ENCODE assay signal across 1 cellular context in the genomic region with DNA sequence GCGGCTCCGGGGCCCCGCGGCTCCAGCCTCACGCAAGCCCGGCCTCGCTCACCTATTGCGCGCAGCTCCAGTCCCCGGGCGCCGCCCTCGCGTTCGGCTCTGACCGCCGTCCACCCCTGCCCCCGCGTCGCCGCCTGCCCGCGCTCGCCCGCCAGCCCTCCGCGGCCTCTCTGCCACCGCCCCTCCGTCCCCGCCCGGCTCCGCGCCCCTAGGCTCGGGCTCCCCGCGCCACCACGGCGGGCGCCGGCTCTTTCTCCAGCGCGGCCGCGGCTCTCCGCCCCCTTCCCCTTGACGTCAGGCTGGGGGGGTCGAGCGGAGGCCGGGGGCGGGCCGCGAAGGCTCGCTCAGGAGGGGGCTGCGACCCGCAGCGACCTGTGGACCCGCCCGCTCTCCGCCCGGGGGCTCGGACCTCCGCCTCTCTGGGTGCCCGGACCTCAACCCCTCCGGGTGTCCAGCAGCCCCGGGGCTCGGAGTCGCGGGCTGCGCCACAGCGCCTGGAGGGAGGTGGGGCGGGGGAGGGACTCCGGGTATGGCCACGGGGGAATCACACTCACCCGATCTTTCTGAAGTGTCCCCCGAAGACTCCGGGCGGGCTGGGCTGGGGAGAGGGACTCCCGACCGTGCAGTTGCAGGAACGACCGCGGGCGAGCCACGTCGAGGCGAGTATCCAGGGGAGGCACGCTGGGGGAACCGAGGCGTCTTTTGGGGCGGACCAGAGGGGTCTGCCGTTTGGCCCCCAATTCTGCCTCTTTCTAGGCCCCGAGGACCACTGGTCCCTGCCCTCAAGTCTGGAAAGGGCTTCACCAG.
A peak's percentile ranks its signal among the peaks of the same experiment; 100 is the strongest.
TF ChIP-seq lines count a peak whose summit lies in the region.

A gene with protein sequence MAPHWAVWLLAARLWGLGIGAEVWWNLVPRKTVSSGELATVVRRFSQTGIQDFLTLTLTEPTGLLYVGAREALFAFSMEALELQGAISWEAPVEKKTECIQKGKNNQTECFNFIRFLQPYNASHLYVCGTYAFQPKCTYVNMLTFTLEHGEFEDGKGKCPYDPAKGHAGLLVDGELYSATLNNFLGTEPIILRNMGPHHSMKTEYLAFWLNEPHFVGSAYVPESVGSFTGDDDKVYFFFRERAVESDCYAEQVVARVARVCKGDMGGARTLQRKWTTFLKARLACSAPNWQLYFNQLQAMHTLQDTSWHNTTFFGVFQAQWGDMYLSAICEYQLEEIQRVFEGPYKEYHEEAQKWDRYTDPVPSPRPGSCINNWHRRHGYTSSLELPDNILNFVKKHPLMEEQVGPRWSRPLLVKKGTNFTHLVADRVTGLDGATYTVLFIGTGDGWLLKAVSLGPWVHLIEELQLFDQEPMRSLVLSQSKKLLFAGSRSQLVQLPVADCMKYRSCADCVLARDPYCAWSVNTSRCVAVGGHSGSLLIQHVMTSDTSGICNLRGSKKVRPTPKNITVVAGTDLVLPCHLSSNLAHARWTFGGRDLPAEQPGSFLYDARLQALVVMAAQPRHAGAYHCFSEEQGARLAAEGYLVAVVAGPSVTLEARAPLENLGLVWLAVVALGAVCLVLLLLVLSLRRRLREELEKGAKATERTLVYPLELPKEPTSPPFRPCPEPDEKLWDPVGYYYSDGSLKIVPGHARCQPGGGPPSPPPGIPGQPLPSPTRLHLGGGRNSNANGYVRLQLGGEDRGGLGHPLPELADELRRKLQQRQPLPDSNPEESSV (minus strand): TSS at position 257 of the 807 bp plus-strand sequence. CDS start 2,194 bp downstream, outside the sequence.

TF ChIP-seq in HepG2, 621 proteins besides CTCF, POLR2A, EP300 and RAD21 (continued from another document and continues in another):
- TF ChIP-seq, protein P1, sequence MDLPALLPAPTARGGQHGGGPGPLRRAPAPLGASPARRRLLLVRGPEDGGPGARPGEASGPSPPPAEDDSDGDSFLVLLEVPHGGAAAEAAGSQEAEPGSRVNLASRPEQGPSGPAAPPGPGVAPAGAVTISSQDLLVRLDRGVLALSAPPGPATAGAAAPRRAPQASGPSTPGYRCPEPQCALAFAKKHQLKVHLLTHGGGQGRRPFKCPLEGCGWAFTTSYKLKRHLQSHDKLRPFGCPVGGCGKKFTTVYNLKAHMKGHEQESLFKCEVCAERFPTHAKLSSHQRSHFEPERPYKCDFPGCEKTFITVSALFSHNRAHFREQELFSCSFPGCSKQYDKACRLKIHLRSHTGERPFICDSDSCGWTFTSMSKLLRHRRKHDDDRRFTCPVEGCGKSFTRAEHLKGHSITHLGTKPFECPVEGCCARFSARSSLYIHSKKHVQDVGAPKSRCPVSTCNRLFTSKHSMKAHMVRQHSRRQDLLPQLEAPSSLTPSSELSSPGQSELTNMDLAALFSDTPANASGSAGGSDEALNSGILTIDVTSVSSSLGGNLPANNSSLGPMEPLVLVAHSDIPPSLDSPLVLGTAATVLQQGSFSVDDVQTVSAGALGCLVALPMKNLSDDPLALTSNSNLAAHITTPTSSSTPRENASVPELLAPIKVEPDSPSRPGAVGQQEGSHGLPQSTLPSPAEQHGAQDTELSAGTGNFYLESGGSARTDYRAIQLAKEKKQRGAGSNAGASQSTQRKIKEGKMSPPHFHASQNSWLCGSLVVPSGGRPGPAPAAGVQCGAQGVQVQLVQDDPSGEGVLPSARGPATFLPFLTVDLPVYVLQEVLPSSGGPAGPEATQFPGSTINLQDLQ (CRISPR knock-in tag; IDR thresholded peaks at IDR 0.05): no peak
- TF ChIP-seq, protein P2, sequence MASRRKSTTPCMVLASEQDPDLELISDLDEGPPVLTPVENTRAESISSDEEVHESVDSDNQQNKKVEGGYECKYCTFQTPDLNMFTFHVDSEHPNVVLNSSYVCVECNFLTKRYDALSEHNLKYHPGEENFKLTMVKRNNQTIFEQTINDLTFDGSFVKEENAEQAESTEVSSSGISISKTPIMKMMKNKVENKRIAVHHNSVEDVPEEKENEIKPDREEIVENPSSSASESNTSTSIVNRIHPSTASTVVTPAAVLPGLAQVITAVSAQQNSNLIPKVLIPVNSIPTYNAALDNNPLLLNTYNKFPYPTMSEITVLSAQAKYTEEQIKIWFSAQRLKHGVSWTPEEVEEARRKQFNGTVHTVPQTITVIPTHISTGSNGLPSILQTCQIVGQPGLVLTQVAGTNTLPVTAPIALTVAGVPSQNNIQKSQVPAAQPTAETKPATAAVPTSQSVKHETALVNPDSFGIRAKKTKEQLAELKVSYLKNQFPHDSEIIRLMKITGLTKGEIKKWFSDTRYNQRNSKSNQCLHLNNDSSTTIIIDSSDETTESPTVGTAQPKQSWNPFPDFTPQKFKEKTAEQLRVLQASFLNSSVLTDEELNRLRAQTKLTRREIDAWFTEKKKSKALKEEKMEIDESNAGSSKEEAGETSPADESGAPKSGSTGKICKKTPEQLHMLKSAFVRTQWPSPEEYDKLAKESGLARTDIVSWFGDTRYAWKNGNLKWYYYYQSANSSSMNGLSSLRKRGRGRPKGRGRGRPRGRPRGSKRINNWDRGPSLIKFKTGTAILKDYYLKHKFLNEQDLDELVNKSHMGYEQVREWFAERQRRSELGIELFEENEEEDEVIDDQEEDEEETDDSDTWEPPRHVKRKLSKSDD (CRISPR knock-in tag; IDR thresholded peaks at IDR 0.05; ENCODE audit: low read depth): no peak
- TF ChIP-seq HMG20A (CRISPR knock-in tag; IDR thresholded peaks at IDR 0.05; ENCODE audit: borderline replicate concordance) (no peak), ZNF136 (CRISPR knock-in tag; IDR thresholded peaks at IDR 0.05; ENCODE audit: low read depth) (no peak), ZBTB34 (CRISPR knock-in tag; IDR thresholded peaks at IDR 0.05) (no peak), CEBPB (IDR thresholded peaks at IDR 0.05; ENCODE audit: borderline replicate concordance, low read depth, low read length) (no peak), ZBTB1 (CRISPR knock-in tag; IDR thresholded peaks at IDR 0.05; ENCODE audit: borderline replicate concordance) (no peak), ZBTB33 (CRISPR knock-in tag; IDR thresholded peaks at IDR 0.05) (no peak), PHF5A (CRISPR knock-in tag; IDR thresholded peaks at IDR 0.05; ENCODE audit: low read depth, unreplicated experiment) (no peak), KMT2A (CRISPR knock-in tag; IDR thresholded peaks at IDR 0.05) (no peak), ZNF260 (CRISPR knock-in tag; IDR thresholded peaks at IDR 0.05; ENCODE audit: borderline replicate concordance, low read depth) (no peak), ZNF746 (CRISPR knock-in tag; IDR thresholded peaks at IDR 0.05) (peak; percentile 76), ZNF839 (CRISPR knock-in tag; IDR thresholded peaks at IDR 0.05; ENCODE audit: borderline replicate concordance) (no peak), MIER2 (CRISPR knock-in tag; IDR thresholded peaks at IDR 0.05) (no peak), RARA (CRISPR knock-in tag; IDR thresholded peaks at IDR 0.05) (peak; percentile 23; the same call in 1 of the 2 replicates), ZNF33B (CRISPR knock-in tag; IDR thresholded peaks at IDR 0.05) (no peak), ZSCAN30 (CRISPR knock-in tag; IDR thresholded peaks at IDR 0.05) (no peak), THAP11 (CRISPR knock-in tag; IDR thresholded peaks at IDR 0.05) (0 out of 2 replicates have a peak, but pooled peaks have one; percentile 18), ZNF615 (CRISPR knock-in tag; IDR thresholded peaks at IDR 0.05; ENCODE audit: borderline replicate concordance) (no peak), MAZ (IDR thresholded peaks at IDR 0.05; ENCODE audit: borderline replicate concordance, low read depth, low read length) (peak; percentile 17), MAZ (CRISPR knock-in tag; IDR thresholded peaks at IDR 0.05; ENCODE audit: low read depth) (peak; percentile 85), ZNF558 (CRISPR knock-in tag; IDR thresholded peaks at IDR 0.05; ENCODE audit: borderline replicate concordance) (no peak), NR1H2 (CRISPR knock-in tag; IDR thresholded peaks at IDR 0.05; ENCODE audit: borderline replicate concordance, low read depth) (no peak), TFAP4 (IDR thresholded peaks at IDR 0.05; ENCODE audit: borderline replicate concordance, low read depth) (no peak), ZBTB14 (CRISPR knock-in tag; IDR thresholded peaks at IDR 0.05) (no peak), HOXA3 (CRISPR knock-in tag; IDR thresholded peaks at IDR 0.05) (peak; percentile 73)
- TF ChIP-seq, protein P3, sequence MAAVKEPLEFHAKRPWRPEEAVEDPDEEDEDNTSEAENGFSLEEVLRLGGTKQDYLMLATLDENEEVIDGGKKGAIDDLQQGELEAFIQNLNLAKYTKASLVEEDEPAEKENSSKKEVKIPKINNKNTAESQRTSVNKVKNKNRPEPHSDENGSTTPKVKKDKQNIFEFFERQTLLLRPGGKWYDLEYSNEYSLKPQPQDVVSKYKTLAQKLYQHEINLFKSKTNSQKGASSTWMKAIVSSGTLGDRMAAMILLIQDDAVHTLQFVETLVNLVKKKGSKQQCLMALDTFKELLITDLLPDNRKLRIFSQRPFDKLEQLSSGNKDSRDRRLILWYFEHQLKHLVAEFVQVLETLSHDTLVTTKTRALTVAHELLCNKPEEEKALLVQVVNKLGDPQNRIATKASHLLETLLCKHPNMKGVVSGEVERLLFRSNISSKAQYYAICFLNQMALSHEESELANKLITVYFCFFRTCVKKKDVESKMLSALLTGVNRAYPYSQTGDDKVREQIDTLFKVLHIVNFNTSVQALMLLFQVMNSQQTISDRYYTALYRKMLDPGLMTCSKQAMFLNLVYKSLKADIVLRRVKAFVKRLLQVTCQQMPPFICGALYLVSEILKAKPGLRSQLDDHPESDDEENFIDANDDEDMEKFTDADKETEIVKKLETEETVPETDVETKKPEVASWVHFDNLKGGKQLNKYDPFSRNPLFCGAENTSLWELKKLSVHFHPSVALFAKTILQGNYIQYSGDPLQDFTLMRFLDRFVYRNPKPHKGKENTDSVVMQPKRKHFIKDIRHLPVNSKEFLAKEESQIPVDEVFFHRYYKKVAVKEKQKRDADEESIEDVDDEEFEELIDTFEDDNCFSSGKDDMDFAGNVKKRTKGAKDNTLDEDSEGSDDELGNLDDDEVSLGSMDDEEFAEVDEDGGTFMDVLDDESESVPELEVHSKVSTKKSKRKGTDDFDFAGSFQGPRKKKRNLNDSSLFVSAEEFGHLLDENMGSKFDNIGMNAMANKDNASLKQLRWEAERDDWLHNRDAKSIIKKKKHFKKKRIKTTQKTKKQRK (IDR thresholded peaks at IDR 0.05; ENCODE audit: low read length): no peak
- TF ChIP-seq, protein P4, sequence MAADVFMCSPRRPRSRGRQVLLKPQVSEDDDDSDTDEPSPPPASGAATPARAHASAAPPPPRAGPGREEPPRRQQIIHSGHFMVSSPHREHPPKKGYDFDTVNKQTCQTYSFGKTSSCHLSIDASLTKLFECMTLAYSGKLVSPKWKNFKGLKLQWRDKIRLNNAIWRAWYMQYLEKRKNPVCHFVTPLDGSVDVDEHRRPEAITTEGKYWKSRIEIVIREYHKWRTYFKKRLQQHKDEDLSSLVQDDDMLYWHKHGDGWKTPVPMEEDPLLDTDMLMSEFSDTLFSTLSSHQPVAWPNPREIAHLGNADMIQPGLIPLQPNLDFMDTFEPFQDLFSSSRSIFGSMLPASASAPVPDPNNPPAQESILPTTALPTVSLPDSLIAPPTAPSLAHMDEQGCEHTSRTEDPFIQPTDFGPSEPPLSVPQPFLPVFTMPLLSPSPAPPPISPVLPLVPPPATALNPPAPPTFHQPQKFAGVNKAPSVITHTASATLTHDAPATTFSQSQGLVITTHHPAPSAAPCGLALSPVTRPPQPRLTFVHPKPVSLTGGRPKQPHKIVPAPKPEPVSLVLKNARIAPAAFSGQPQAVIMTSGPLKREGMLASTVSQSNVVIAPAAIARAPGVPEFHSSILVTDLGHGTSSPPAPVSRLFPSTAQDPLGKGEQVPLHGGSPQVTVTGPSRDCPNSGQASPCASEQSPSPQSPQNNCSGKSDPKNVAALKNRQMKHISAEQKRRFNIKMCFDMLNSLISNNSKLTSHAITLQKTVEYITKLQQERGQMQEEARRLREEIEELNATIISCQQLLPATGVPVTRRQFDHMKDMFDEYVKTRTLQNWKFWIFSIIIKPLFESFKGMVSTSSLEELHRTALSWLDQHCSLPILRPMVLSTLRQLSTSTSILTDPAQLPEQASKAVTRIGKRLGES (CRISPR knock-in tag; IDR thresholded peaks at IDR 0.05; ENCODE audit: borderline replicate concordance): no peak
- TF ChIP-seq, protein P5, sequence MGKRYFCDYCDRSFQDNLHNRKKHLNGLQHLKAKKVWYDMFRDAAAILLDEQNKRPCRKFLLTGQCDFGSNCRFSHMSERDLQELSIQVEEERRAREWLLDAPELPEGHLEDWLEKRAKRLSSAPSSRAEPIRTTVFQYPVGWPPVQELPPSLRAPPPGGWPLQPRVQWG (CRISPR knock-in tag; IDR thresholded peaks at IDR 0.05; ENCODE audit: borderline replicate concordance, low read depth): no peak
